In the genomic region with DNA sequence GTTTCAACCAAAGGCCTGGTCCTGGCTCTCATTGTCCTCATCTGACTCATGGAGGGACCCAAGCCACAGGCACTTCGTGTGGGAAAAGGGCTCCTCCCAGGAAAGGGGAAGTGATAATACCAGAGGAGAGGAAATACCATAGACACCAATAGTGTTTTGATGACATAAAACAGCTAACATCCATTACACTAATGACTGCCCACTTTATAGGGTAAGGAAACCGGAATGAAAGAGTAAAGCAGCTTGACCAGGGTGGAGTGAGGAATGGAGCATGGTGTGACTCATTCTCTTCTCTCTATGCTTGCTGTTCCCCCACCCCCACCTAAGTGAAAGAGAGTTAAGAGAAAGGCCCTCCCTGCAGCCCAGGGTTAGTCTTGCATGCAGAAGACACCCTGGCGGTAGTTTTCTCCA, we compare ENCODE assay signal across 12 cellular contexts.
DNase-seq lines count a peak whose midpoint lies in the region; ATAC-seq, FAIRE-seq and TF ChIP-seq lines count a peak whose summit lies in the region.
"Had no signal": no experiment of that assay in that cellular context is flagged by ENCODE, and none has a peak within 500 bp of the region (broad histone marks: within the 10 kb centered on the region; RNA-seq: fewer than 3 reads in every experiment).

No MANE protein-coding gene starts in this region.

- POLR2A ChIA-PET in HepG2 (lab: Yijun Ruan, JAX), result no interaction called here

- TF ChIP-seq EP300 in HepG2 (IDR thresholded peaks at IDR 0.05; ENCODE audit: low read depth in 2 of 2, low read length in 2 of 2) (no peak), HepG2 (CRISPR knock-in tag; IDR thresholded peaks at IDR 0.05; ENCODE audit: borderline replicate concordance) (no peak), gastroesophageal sphincter (IDR thresholded peaks at IDR 0.05) (no peak)

- no peaks in the 10 kb centered on the region for H3K4me1 ChIP-seq in right lobe of liver
- H3K4me1 ChIP-seq in HepG2 (ENCODE audit: insufficient read depth, low read length), result no peaks in the 10 kb centered on the region
- no peaks in the 10 kb centered on the region for H3K4me1 ChIP-seq in gastroesophageal sphincter
- H3K4me1 ChIP-seq: BE2C had no signal

- no peak overlapping the region for H3K4me3 ChIP-seq in right lobe of liver
- H3K4me3 ChIP-seq in HepG2 (replicated peaks in 1 of 3; ENCODE audit: insufficient read depth in 1 of 3, low read depth in 2 of 3, low read length in 3 of 3), result no peak overlapping the region
- no peak overlapping the region for H3K4me3 ChIP-seq in gastroesophageal sphincter

- 31% methylated on average over 2 of the region's 3 CpGs for WGBS in right lobe of liver (ENCODE audit: insufficient coverage, low coverage, low lambda C conversion rate, missing lambda C conversion rate)
- 28% methylated on average over 3 of the region's 3 CpGs for WGBS in HepG2 (ENCODE audit: low lambda C conversion rate)
- WGBS in gastroesophageal sphincter (ENCODE audit: low coverage in 1 of 2), 2 donors, result 0 to 24% methylated on average over 1 to 2 of the region's 3 CpGs

- H3K27ac ChIP-seq in right lobe of liver (no peak overlapping the region), HepG2 (ENCODE audit: extremely low read length, insufficient read depth, low read length) (no peak overlapping the region), gastroesophageal sphincter (no peak overlapping the region)

- H2AFZ ChIP-seq in HepG2 (ENCODE audit: low read length), result no peak overlapping the region

- H3K27me3 ChIP-seq in right lobe of liver, result no peaks in the 10 kb centered on the region
- peaks cover 0 to 5% of the 10 kb centered on the region in 2 experiments; a peak in 1 of 5 replicates for H3K27me3 ChIP-seq in HepG2 (ENCODE audit: control insufficient read depth in 1 of 2, insufficient read depth in 2 of 2, low read length in 2 of 2)
- H3K27me3 ChIP-seq in gastroesophageal sphincter, result peaks cover 6% of the 10 kb centered on the region

- CTCF ChIA-PET in HepG2 (lab: Yijun Ruan, JAX; ENCODE audit: low intra/inter-chr PET ratio, low total read pairs), result no interaction called here

- FAIRE-seq in HepG2 (lab: Jason Lieb, UNC), result no peak

- DNase-seq in right lobe of liver (no peak), HepG2 (ENCODE audit: low spot score) (no peak), SIG-M5 (lab: John Stamatoyannopoulos, UW) (peak; percentile 6), NCI-H2196 treated with DMSO at 0.1 percent for 48 hours (lab: John Stamatoyannopoulos, UW; ENCODE audit: unreplicated experiment) (no peak), NCI-H510A (lab: John Stamatoyannopoulos, UW) (no peak)
- DNase-seq: BE2C, H9, NCI-H524 treated with DMSO at 0.1 percent for 48 hours had no signal

- intact Hi-C loops in right lobe of liver (cut with DNase I) (no loop called here), HepG2 (cut with micrococcal nuclease; ENCODE audit: unreplicated experiment) (no loop called here)

- no peak for TF ChIP-seq POLR2A in right lobe of liver (IDR thresholded peaks at IDR 0.05)
- TF ChIP-seq POLR2A in HepG2 (IDR thresholded peaks at IDR 0.05; ENCODE audit: insufficient read depth in 1 of 2, low read depth in 2 of 2, low read length in 2 of 2), result no peak
- TF ChIP-seq POLR2A in gastroesophageal sphincter (IDR thresholded peaks at IDR 0.05), result no peak

- BruUV-seq in HepG2 (replicated peaks; lab: Mats Ljungman, UMichigan), result no TSS peak

- H3K4me2 ChIP-seq in HepG2 (ENCODE audit: low read depth, low read length), result no peak overlapping the region

- H3K9me3 ChIP-seq in right lobe of liver (no peaks in the 10 kb centered on the region), HepG2 (ENCODE audit: low read length) (no peaks in the 10 kb centered on the region), gastroesophageal sphincter (peaks cover 0 to 4% (median 0%) of the 10 kb centered on the region in 3 donors)
- H3K9me3 ChIP-seq: BE2C had no signal

- TF ChIP-seq RAD21 in HepG2 (CRISPR knock-in tag; IDR thresholded peaks at IDR 0.05), result no peak

- no peaks in the 10 kb centered on the region for H3K36me3 ChIP-seq in right lobe of liver
- H3K36me3 ChIP-seq in HepG2 (replicated peaks in 1 of 2; ENCODE audit: control insufficient read depth in 1 of 2, insufficient read depth in 2 of 2, low read length in 2 of 2), result no peaks in the 10 kb centered on the region
- no peaks in the 10 kb centered on the region for H3K36me3 ChIP-seq in gastroesophageal sphincter
- H3K36me3 ChIP-seq: BE2C had no signal

- ATAC-seq in right lobe of liver (peak; percentile 18 to 44 (median 35)), HepG2 (no peak), gastroesophageal sphincter (peak; percentile 71), HG02642 (IDR thresholded peaks at IDR 0.05; ENCODE audit: poor library complexity, unreplicated experiment) (no peak), GM21526 (IDR thresholded peaks at IDR 0.05; ENCODE audit: low FRiP score, unreplicated experiment) (no peak)
- ATAC-seq: stimulated activated memory B cell treated with anti-CD40 and anti-IgM and Interleukin-4, amounts not matched to agents 10 μg/mL and 1 μg/mL and 100 μg/mL, for 72 hours had no signal

- no peaks in the 10 kb centered on the region for H3K79me2 ChIP-seq in HepG2 (ENCODE audit: insufficient read depth, low read length)

- in situ Hi-C loops in HepG2 (cut with HindIII; ENCODE audit: extremely low pct_ligation_motif_present, low pct_unique_long_range_greater_than_20kb), result no loop called here

- H4K20me1 ChIP-seq in HepG2 (ENCODE audit: insufficient read depth, low read length), result no peaks in the 10 kb centered on the region

- H3K9ac ChIP-seq in HepG2 (ENCODE audit: insufficient read depth, low read depth, low read length), result no peak overlapping the region

- TF ChIP-seq CTCF in right lobe of liver (IDR thresholded peaks at IDR 0.05) (no peak), HepG2 (CRISPR knock-in tag; IDR thresholded peaks at IDR 0.05) (no peak), gastroesophageal sphincter (IDR thresholded peaks at IDR 0.05) (no peak)

TF ChIP-seq in HepG2, 621 proteins besides CTCF, POLR2A, EP300 and RAD21:
- no peak for TF ChIP-seq DDIT3 (CRISPR knock-in tag; IDR thresholded peaks at IDR 0.05)
- no peak for TF ChIP-seq CCAR2 (optimal IDR thresholded peaks at IDR 0.05; ENCODE audit: low read depth, low read length)
- no peak for TF ChIP-seq CREB3 (CRISPR knock-in tag; IDR thresholded peaks at IDR 0.05)
- no peak for TF ChIP-seq ZNF224 (CRISPR knock-in tag; IDR thresholded peaks at IDR 0.05)
- TF ChIP-seq ZBTB43 (CRISPR knock-in tag; conservative IDR thresholded peaks at IDR 0.05), result no peak
- no peak for TF ChIP-seq ZNF614 (CRISPR knock-in tag; IDR thresholded peaks at IDR 0.05; ENCODE audit: borderline replicate concordance)
- TF ChIP-seq MED1 (CRISPR knock-in tag; IDR thresholded peaks at IDR 0.05), result no peak
- TF ChIP-seq ZNF790 (CRISPR knock-in tag; IDR thresholded peaks at IDR 0.05; ENCODE audit: borderline replicate concordance), result no peak
- TF ChIP-seq NFE2 (CRISPR knock-in tag; IDR thresholded peaks at IDR 0.05), result no peak
- no peak for TF ChIP-seq CBX1 (IDR thresholded peaks at IDR 0.05; ENCODE audit: low read depth)
- TF ChIP-seq NFIB (CRISPR knock-in tag; IDR thresholded peaks at IDR 0.05; ENCODE audit: borderline replicate concordance), result no peak
- TF ChIP-seq LBX2 (CRISPR knock-in tag; IDR thresholded peaks at IDR 0.05; ENCODE audit: borderline replicate concordance), result no peak
- TF ChIP-seq KDM4B (CRISPR knock-in tag; IDR thresholded peaks at IDR 0.05), result no peak
- TF ChIP-seq, protein P1, sequence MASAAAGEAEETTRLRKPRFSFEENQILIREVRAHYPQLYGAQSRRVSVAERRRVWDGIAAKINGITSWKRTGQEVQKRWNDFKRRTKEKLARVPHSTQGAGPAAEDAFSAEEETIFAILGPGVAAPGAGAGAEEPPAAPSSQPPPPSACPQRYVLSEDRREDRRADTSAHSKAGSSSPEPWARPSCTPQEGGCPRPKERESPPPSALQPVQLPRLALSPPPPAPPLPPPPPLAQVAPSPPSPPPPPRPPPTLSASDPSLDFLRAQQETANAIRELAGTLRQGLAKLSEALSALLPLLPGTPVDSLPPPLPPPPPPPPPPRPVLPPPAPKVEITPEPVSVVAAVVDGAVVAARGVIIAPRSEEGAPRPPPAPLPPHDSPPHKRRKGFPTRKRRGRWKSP (CRISPR knock-in tag; IDR thresholded peaks at IDR 0.05), result no peak
- no peak for TF ChIP-seq MXD3 (CRISPR knock-in tag; IDR thresholded peaks at IDR 0.05)
- TF ChIP-seq NFYC (CRISPR knock-in tag; IDR thresholded peaks at IDR 0.05), result no peak
- no peak for TF ChIP-seq KLF9 (CRISPR knock-in tag; IDR thresholded peaks at IDR 0.05; ENCODE audit: low read depth)

Comparison
In these comparisons a context has a peak if more than half of its experiments do, and no peak if none do; other contexts are left out.
1. ATAC-seq: peak in right lobe of liver (4 of 4) and gastroesophageal sphincter (single experiment); none in HepG2 (single experiment), HG02642 (single experiment) and GM21526 (single experiment).